ENCODE assay signal across 19 cellular contexts in the genomic region with DNA sequence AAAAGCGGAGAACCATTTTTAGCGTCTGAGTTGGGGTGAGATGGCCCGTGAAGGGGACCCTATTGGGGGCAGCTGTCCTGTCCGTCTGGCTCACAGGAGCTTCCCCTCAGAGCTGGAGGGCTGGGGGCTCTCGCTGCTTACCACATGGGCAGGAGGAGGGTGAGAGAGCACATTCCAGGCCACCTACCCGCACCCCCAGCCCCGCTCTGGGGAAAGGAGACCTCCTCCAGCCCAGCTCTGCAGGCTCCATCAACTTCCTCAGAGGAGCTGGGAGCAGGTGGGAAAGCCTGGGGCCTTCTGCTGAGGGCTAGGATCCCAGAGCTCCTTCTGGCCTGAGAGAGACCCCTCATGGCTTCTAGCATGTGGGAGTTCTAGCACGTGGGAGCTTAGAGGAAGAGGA. TPM values are rescaled to one million over a fixed set of nuclear protein-coding genes. Genes with fewer than 3 reads are reported as not detected.
DNase-seq lines count a peak whose midpoint lies in the region; TF ChIP-seq lines count a peak whose summit lies in the region.
"Had no signal": no experiment of that assay in that cellular context is flagged by ENCODE, and none has a peak within 500 bp of the region (broad histone marks: within the 10 kb centered on the region; RNA-seq: fewer than 3 reads in every experiment).

No MANE protein-coding gene starts in this region.

- H3K23ac ChIP-seq in mesenchymal stem cell (ENCODE audit: low read length in 2 of 2): no peak overlapping the region

- H3K27me3 ChIP-seq in GM23248 (replicated peaks; ENCODE audit: insufficient read depth): no peaks in the 10 kb centered on the region
- H3K27me3 ChIP-seq in mesenchymal stem cell (ENCODE audit: control insufficient read depth in 1 of 2, insufficient read depth in 1 of 2, low read length in 2 of 2): no peaks in the 10 kb centered on the region

- H3K79me1 ChIP-seq in mesenchymal stem cell (replicated peaks; ENCODE audit: low read length, poor library complexity, severe bottlenecking): peaks cover 4% of the 10 kb centered on the region

- H3K9me2 ChIP-seq in GM23248 (ENCODE audit: insufficient read depth): no peaks in the 10 kb centered on the region

- no peak overlapping the region for H3K4ac ChIP-seq in mesenchymal stem cell (ENCODE audit: low read depth in 1 of 2, low read length in 2 of 2)

- no peak overlapping the region for H3K18ac ChIP-seq in mesenchymal stem cell (ENCODE audit: low read depth in 1 of 2, low read length in 2 of 2)

- H3K9me3 ChIP-seq in GM23248 (ENCODE audit: low read depth) (no peaks in the 10 kb centered on the region), mesenchymal stem cell (ENCODE audit: control insufficient read depth, low read length) (no peaks in the 10 kb centered on the region)
- H3K9me3 ChIP-seq: A549, HAP-1 had no signal

- no peak for DNase-seq in GM23248
- DNase-seq in astrocyte of the cerebellum (ENCODE audit: low read depth): no peak
- no peak for DNase-seq in mesenchymal stem cell
- DNase-seq in skeletal muscle cell (ENCODE audit: low read depth): no peak
- DNase-seq in stimulated activated naive CD4-positive, alpha-beta T cell treated with Interleukin-2 at 50 U/mL for 16 hours (lab: John Stamatoyannopoulos, UW): no peak
- DNase-seq in NCI-H1417 treated with DMSO at 0.1 percent for 48 hours (lab: John Stamatoyannopoulos, UW): no peak
- no peak for DNase-seq in NCI-H1092 (lab: John Stamatoyannopoulos, UW)
- DNase-seq in activated naive CD4-positive, alpha-beta T cell (lab: John Stamatoyannopoulos, UW): no peak
- DNase-seq: COR-L47; DMS53; Kasumi-1; NCI-H1105 treated with DMSO at 0.1 percent for 48 hours; NCI-H187; NCI-H345; NCI-H526 treated with DMSO at 0.1 percent for 48 hours; NK-92 treated with Interleukin-12 subunit alpha and Interleukin-12 subunit beta, amount 100 ng/mL, for 24 hours; SHP77 treated with DMSO at 0.1 percent for 48 hours had no signal

- H2AK5ac ChIP-seq in mesenchymal stem cell (ENCODE audit: low read length, severe bottlenecking): peak overlapping the region; percentile 11

- no peak overlapping the region for H3K4me2 ChIP-seq in GM23248 (ENCODE audit: unreplicated experiment)
- H3K4me2 ChIP-seq in mesenchymal stem cell (ENCODE audit: low read length, poor library complexity, severe bottlenecking): peak overlapping the region; percentile 66
- H3K4me2 ChIP-seq: A549 had no signal

- no peak overlapping the region for H2BK120ac ChIP-seq in mesenchymal stem cell (ENCODE audit: low read depth, low read length)

- H3F3A ChIP-seq in GM23248 (ENCODE audit: insufficient read depth): peaks cover 21% of the 10 kb centered on the region; the same call in 1 of the 2 replicates

- H3K9ac ChIP-seq in GM23248 (no peak overlapping the region), mesenchymal stem cell (ENCODE audit: low read length) (no peak overlapping the region)

- in situ Hi-C loops in GM23248 (cut with MboI): loop anchor here (25.0 kb wide), 1 partner anchor 495 kb away; no protein-coding TSS in a partner anchor
- in situ Hi-C loops in astrocyte of the cerebellum (cut with HindIII; ENCODE audit: low sequenced_read_pairs): no loop called here

- H3K4me1 ChIP-seq in GM23248 (ENCODE audit: insufficient read depth) (peaks cover 20% of the 10 kb centered on the region), mesenchymal stem cell (ENCODE audit: control insufficient read depth, insufficient read depth, low read depth, low read length) (peaks cover 39% of the 10 kb centered on the region)

- no peak overlapping the region for H2BK5ac ChIP-seq in mesenchymal stem cell (ENCODE audit: low read depth, low read length, poor library complexity, severe bottlenecking)

- no peaks in the 10 kb centered on the region for H4K20me1 ChIP-seq in GM23248 (ENCODE audit: insufficient read depth)

- peak overlapping the region; percentile 1 for H4K91ac ChIP-seq in mesenchymal stem cell (ENCODE audit: low read length)

- no peak overlapping the region for H3K14ac ChIP-seq in mesenchymal stem cell (ENCODE audit: low read length in 2 of 2)

- no peak overlapping the region for H2BK12ac ChIP-seq in mesenchymal stem cell (ENCODE audit: low read length in 2 of 2)

- H2BK15ac ChIP-seq in mesenchymal stem cell (ENCODE audit: low read depth, poor library complexity, severe bottlenecking): peak overlapping the region; percentile 44

- no peaks in the 10 kb centered on the region for H3K36me3 ChIP-seq in GM23248 (ENCODE audit: low read depth)
- peaks cover 0 to 15% of the 10 kb centered on the region in 2 experiments for H3K36me3 ChIP-seq in mesenchymal stem cell (ENCODE audit: control insufficient read depth in 1 of 2, insufficient read depth in 2 of 2, low read depth in 1 of 2, low read length in 2 of 2)
- H3K36me3 ChIP-seq: HAP-1 had no signal

- WGBS in GM23248 (ENCODE audit: low coverage in 1 of 2, low lambda C conversion rate in 2 of 2, missing lambda C conversion rate in 2 of 2), 2 experiments: 93 to 95% methylated on average over 8 of the region's 8 CpGs
- WGBS in mesenchymal stem cell: 81% methylated on average over 7 of the region's 8 CpGs

- peak overlapping the region; percentile 71; the same call in 1 of the 2 replicates for H3K4me3 ChIP-seq in GM23248
- H3K4me3 ChIP-seq in astrocyte of the cerebellum (ENCODE audit: low read depth, low read length): peak overlapping the region; percentile 46
- H3K4me3 ChIP-seq in mesenchymal stem cell (ENCODE audit: insufficient read depth in 1 of 2, low read depth in 1 of 2, low read length in 2 of 2): peak overlapping the region in 1 of 2 experiments; percentile 46
- H3K4me3 ChIP-seq in skeletal muscle cell (ENCODE audit: low read depth, low read length): peak overlapping the region; percentile 66
- H3K4me3 ChIP-seq: A549, HAP-1 had no signal

- no peak overlapping the region for H2AFZ ChIP-seq in GM23248
- no peak overlapping the region for H2AFZ ChIP-seq in mesenchymal stem cell (ENCODE audit: low read depth, low read length)

- H3K27ac ChIP-seq in GM23248 (no peak overlapping the region), mesenchymal stem cell (ENCODE audit: low read length, poor library complexity, severe bottlenecking) (no peak overlapping the region)
- H3K27ac ChIP-seq: A549 had no signal

- no peak overlapping the region for H4K8ac ChIP-seq in mesenchymal stem cell (ENCODE audit: low read length)

- peaks cover 24% of the 10 kb centered on the region for H3K79me2 ChIP-seq in GM23248 (ENCODE audit: insufficient read depth)

- no peak for TF ChIP-seq CTCF in astrocyte of the cerebellum (IDR thresholded peaks at IDR 0.05; ENCODE audit: low read depth, low read length, missing control alignments)

RNA-seq across cellular contexts. Expression of gene SPTLC1, which starts 27.1 kb away (rescaled TPM):
- total RNA-seq in GM23248 (2014; rRNA removed; shearing (Covaris generic)): 102 and 142 TPM in 2 replicates
- polyA plus RNA-seq in GM23248 (2016; fragmentation: Nextera tagmentation; extraction: Ambion mirVana): 113 and 115 TPM in 2 replicates
- polyA plus RNA-seq in mesenchymal stem cell (2013, experiment 1 of 2): 73.3 TPM
- polyA plus RNA-seq in mesenchymal stem cell (2013, experiment 2 of 2): 74.4 TPM
